Comparison of ENCODE assay signal across 1 cellular context in genomic region chr7:74479961-74480829, GRCh38.
TF ChIP-seq lines count a peak whose summit lies in the region.

No MANE protein-coding gene starts in this region.

TF ChIP-seq in HepG2, 621 proteins besides CTCF, POLR2A, EP300 and RAD21 (continued from another document):
- TF ChIP-seq THAP9 (CRISPR knock-in tag; IDR thresholded peaks at IDR 0.05; ENCODE audit: borderline replicate concordance) (no peak), ZNF280B (CRISPR knock-in tag; IDR thresholded peaks at IDR 0.05; ENCODE audit: borderline replicate concordance) (0 out of 2 replicates have a peak, but pooled peaks have one; percentile 25), MXD1 (CRISPR knock-in tag; IDR thresholded peaks at IDR 0.05) (peak; percentile 34; the same call in 1 of the 2 replicates), ZNF256 (CRISPR knock-in tag; conservative IDR thresholded peaks at IDR 0.05) (no peak), CEBPB (IDR thresholded peaks at IDR 0.05; ENCODE audit: borderline replicate concordance, low read depth, low read length) (peak; percentile 20; the same call in 1 of the 2 replicates), DRAP1 (CRISPR knock-in tag; IDR thresholded peaks at IDR 0.05) (peak; percentile 13; the same call in 1 of the 2 replicates), HOXA5 (CRISPR knock-in tag; IDR thresholded peaks at IDR 0.05) (no peak), HNRNPLL (IDR thresholded peaks at IDR 0.05; ENCODE audit: low read depth, low read length, poor library complexity, severe bottlenecking) (peak; percentile 88), AGO2 (optimal IDR thresholded peaks at IDR 0.05; ENCODE audit: low read depth, low read length) (peak; percentile 75), SAP130 (CRISPR knock-in tag; IDR thresholded peaks at IDR 0.05; ENCODE audit: low read depth) (peak; percentile 83), ZNF687 (CRISPR knock-in tag; IDR thresholded peaks at IDR 0.05) (peak; percentile 72), RCOR2 (CRISPR knock-in tag; IDR thresholded peaks at IDR 0.05) (no peak), RFX1 (IDR thresholded peaks at IDR 0.05) (peak; percentile 77), ZBTB38 (CRISPR knock-in tag; IDR thresholded peaks at IDR 0.05) (0 out of 2 replicates have a peak, but pooled peaks have one; percentile 7), SIN3A (IDR thresholded peaks at IDR 0.05; ENCODE audit: borderline replicate concordance, low read depth, low read length) (peak; percentile 88; the same call in 1 of the 2 replicates), SPEN (CRISPR knock-in tag; IDR thresholded peaks at IDR 0.05; ENCODE audit: low read depth) (no peak), MEF2D (CRISPR knock-in tag; IDR thresholded peaks at IDR 0.05) (no peak), ARID4A (CRISPR knock-in tag; IDR thresholded peaks at IDR 0.05; ENCODE audit: borderline replicate concordance) (peak; percentile 53; the same call in 1 of the 2 replicates), SALL1 (CRISPR knock-in tag; IDR thresholded peaks at IDR 0.05) (peak; percentile 12; the same call in 1 of the 2 replicates), ZNF225 (CRISPR knock-in tag; IDR thresholded peaks at IDR 0.05) (no peak), ZFX (CRISPR knock-in tag; IDR thresholded peaks at IDR 0.05; ENCODE audit: low read depth) (peak; percentile 58), RFX3 (CRISPR knock-in tag; IDR thresholded peaks at IDR 0.05) (peak; percentile 78), HDAC1 (CRISPR knock-in tag; IDR thresholded peaks at IDR 0.05) (peak; percentile 62; the same call in 1 of the 2 replicates), ZNF597 (CRISPR knock-in tag; IDR thresholded peaks at IDR 0.05) (no peak), MAX (IDR thresholded peaks at IDR 0.05) (0 out of 2 replicates have a peak, but pooled peaks have one; percentile 22), MXI1 (IDR thresholded peaks at IDR 0.05; ENCODE audit: borderline replicate concordance, low read depth, low read length) (peak; percentile 68; the same call in 2 of the 3 replicates), TFAP4 (IDR thresholded peaks at IDR 0.05; ENCODE audit: borderline replicate concordance, low read depth) (peak; percentile 19; the same call in 1 of the 2 replicates), ETS1 (CRISPR knock-in tag; IDR thresholded peaks at IDR 0.05) (no peak), ZNF576 (CRISPR knock-in tag; IDR thresholded peaks at IDR 0.05) (no peak)
